ENCODE assay signal across 30 cellular contexts in the genomic region with DNA sequence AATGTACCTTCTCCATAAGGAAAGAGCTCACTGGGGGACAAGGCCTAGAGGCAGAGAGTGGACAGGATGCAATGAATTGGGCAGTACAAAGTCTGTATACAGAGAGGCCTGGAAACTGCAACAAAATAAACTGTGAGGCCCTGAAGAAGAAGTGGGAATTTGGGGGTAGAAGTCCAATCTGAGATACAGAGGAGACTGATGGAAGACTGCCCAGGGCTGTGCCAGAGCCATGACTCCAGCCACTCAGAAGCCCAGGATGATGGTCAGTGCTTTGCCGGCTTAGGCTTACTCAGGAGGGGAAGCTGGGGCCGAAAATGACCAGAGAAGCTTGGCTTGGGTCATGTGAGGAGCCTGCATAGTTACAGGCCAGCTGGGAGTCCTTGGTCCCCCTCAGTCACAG. TPM values are rescaled to one million over a fixed set of nuclear protein-coding genes. Genes with fewer than 3 reads are reported as not detected.
"Had no signal": no experiment of that assay in that cellular context is flagged by ENCODE, and none has a peak within 500 bp of the region (broad histone marks: within the 10 kb centered on the region; RNA-seq: fewer than 3 reads in every experiment).

No MANE protein-coding gene starts in this region.

- FAIRE-seq: islet of Langerhans, kidney, pancreas, small intestine had no signal

- DNase-seq: hypothalamus; immature natural killer cell; kidney; left colon; left ventricle myocardium superior; lower lobe of right lung; mammary epithelial cell; mesenchymal stem cell; naive thymus-derived CD8-positive, alpha-beta T cell; nucleus accumbens; pancreas; posterior cingulate gyrus; retina; right cardiac atrium; sigmoid colon; small intestine; spleen; stimulated activated CD4-positive, alpha-beta T cell treated with anti-CD3 and anti-CD28 coated beads, Interleukin-4, amount 100 ng/mL, for 24 hours; stimulated activated naive CD4-positive, alpha-beta T cell treated with Interleukin-2 at 50 U/mL for 16 hours; stimulated activated naive CD8-positive, alpha-beta T cell treated with anti-CD3 and anti-CD28 coated beads, Interleukin-15, amount 100 ng/mL, for 72 hours; substantia nigra; uterus had no signal

- H3K4me3 ChIP-seq: lower lobe of right lung, pancreas, prostate gland, sigmoid colon, spleen, tibial nerve, uterus had no signal

- ATAC-seq: left colon; left ventricle myocardium superior; lower lobe of right lung; naive thymus-derived CD8-positive, alpha-beta T cell; pancreas; stimulated activated naive CD8-positive, alpha-beta T cell treated with anti-CD3 and anti-CD28 coated beads, Interleukin-15, amount 100 ng/mL, for 72 hours had no signal

- H3K9me3 ChIP-seq: lower lobe of right lung, pancreas, prostate gland, sigmoid colon, spleen, tibial nerve, uterus had no signal

- H3K27ac ChIP-seq: lower lobe of right lung, pancreas, prostate gland, sigmoid colon, tibial nerve, uterus had no signal

- H3K27me3 ChIP-seq: pancreas, sigmoid colon, spleen, tibial nerve, uterus had no signal

- H3K36me3 ChIP-seq: lower lobe of right lung, pancreas, prostate gland, sigmoid colon, spleen, tibial nerve, uterus had no signal

- H3K4me1 ChIP-seq: lower lobe of right lung, pancreas, prostate gland, sigmoid colon, tibial nerve, uterus had no signal

RNA-seq across cellular contexts. Expression of gene SAA4, which starts 5.7 kb away (rescaled TPM):
- total RNA-seq: left colon; left ventricle myocardium superior; mammary epithelial cell; naive thymus-derived CD8-positive, alpha-beta T cell; neural crest cell; osteoblast; prostate gland; right cardiac atrium; sigmoid colon; spleen; temporal lobe; tibial nerve; ureter; uterus had no signal
- polyA plus RNA-seq: immature natural killer cell; mammary epithelial cell; naive thymus-derived CD8-positive, alpha-beta T cell; pancreas; right cardiac atrium had no signal

RNA-seq across cellular contexts. Expression of gene SAA2, which starts 17.6 kb away (rescaled TPM):
- total RNA-seq: naive thymus-derived CD8-positive, alpha-beta T cell; neural crest cell; temporal lobe had no signal
- polyA plus RNA-seq: immature natural killer cell; naive thymus-derived CD8-positive, alpha-beta T cell had no signal

RNA-seq across cellular contexts. Expression of gene SAA1, which starts 35.2 kb away (rescaled TPM):
- total RNA-seq: naive thymus-derived CD8-positive, alpha-beta T cell; neural crest cell; osteoblast; temporal lobe had no signal
- polyA plus RNA-seq: immature natural killer cell; naive thymus-derived CD8-positive, alpha-beta T cell had no signal

RNA-seq across cellular contexts. Expression of gene MRGPRX4, which starts 58.2 kb away (rescaled TPM):
- total RNA-seq: kidney; left colon; left ventricle myocardium superior; lower lobe of right lung; mucosa of gallbladder; naive thymus-derived CD8-positive, alpha-beta T cell; neural crest cell; osteoblast; pancreas; prostate gland; right cardiac atrium; sigmoid colon; spleen; temporal lobe; tibial nerve; ureter; uterus had no signal
- polyA plus RNA-seq: immature natural killer cell; naive thymus-derived CD8-positive, alpha-beta T cell; pancreas; right cardiac atrium; sigmoid colon; small intestine; spleen had no signal
